16 cellular contexts compared by ENCODE assay signal in the genomic region with DNA sequence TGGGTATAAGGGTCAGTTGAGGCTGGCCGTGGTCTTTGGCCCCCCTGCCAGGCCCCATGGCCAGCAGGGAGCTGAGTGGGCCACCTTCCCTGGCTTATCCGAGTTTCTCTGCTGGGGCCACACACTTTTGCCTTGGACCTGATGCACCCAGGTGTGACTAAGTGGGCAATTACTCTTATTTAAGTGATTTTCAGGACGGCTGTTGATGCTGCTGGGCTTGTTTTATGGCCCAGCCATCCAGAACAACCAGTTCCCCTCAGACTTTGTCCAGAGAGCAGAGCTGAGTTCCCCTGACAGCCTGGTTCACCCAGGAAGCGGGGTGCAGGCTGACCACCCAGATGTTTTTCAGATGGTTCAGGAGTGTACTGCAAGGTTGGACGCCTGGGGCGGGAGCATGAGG.
A peak's percentile ranks its signal among the peaks of the same experiment; 100 is the strongest.
DNase-seq lines count a peak whose midpoint lies in the region; ATAC-seq, FAIRE-seq and TF ChIP-seq lines count a peak whose summit lies in the region.
"Had no signal": no experiment of that assay in that cellular context is flagged by ENCODE, and none has a peak within 500 bp of the region (broad histone marks: within the 10 kb centered on the region; RNA-seq: fewer than 3 reads in every experiment).

No MANE protein-coding gene starts in this region.

- TF ChIP-seq RAD21 in IMR-90 (IDR thresholded peaks at IDR 0.05; ENCODE audit: low read length): no peak

- no peak for ATAC-seq in IMR-90 (ENCODE audit: low read depth)
- ATAC-seq: T-helper 17 cell had no signal

- peaks cover 31% of the 10 kb centered on the region for H3K9me1 ChIP-seq in IMR-90 (ENCODE audit: insufficient read depth, low read length)

- H4K5ac ChIP-seq in IMR-90 (ENCODE audit: low read depth, low read length): no peak overlapping the region

- H3K27ac ChIP-seq in IMR-90 (ENCODE audit: insufficient read depth, low read length): no peak overlapping the region
- no peak overlapping the region for H3K27ac ChIP-seq in mesenchymal stem cell (ENCODE audit: low read length, poor library complexity, severe bottlenecking)

- peaks cover 91% of the 10 kb centered on the region for H4K20me1 ChIP-seq in IMR-90 (ENCODE audit: insufficient read depth, low read length)

- no peak for TF ChIP-seq CTCF in IMR-90 (conservative IDR thresholded peaks at IDR 0.05; ENCODE audit: low read depth, low read length)

- H3K36me3 ChIP-seq in IMR-90 (ENCODE audit: control insufficient read depth, insufficient read depth, low read length) (peaks cover 28% of the 10 kb centered on the region), mesenchymal stem cell (ENCODE audit: control insufficient read depth in 1 of 2, insufficient read depth in 2 of 2, low read depth in 1 of 2, low read length in 2 of 2) (peaks cover 4 to 26% of the 10 kb centered on the region in 2 experiments)
- H3K36me3 ChIP-seq: Peyer's patch had no signal

- WGBS in IMR-90 (ENCODE audit: extremely low coverage in 2 of 2, insufficient read length in 1 of 2), 2 experiments: 100% methylated on average over 2 of the region's 6 CpGs; no CpG with 5 or more reads in 1 of the 2 experiments
- 80% methylated on average over 6 of the region's 6 CpGs for WGBS in mesenchymal stem cell

- H3K79me1 ChIP-seq in IMR-90 (ENCODE audit: low read depth in 1 of 2, low read length in 2 of 2) (peaks cover 38 to 93% of the 10 kb centered on the region in 2 experiments), mesenchymal stem cell (replicated peaks; ENCODE audit: low read length, poor library complexity, severe bottlenecking) (peaks cover 32% of the 10 kb centered on the region)

- H2AK5ac ChIP-seq in IMR-90 (ENCODE audit: low read depth, low read length) (peak overlapping the region; percentile 38; the same call in 1 of the 2 replicates), mesenchymal stem cell (ENCODE audit: low read length, severe bottlenecking) (no peak overlapping the region)

- dilution Hi-C loops in IMR-90 (cut with HindIII; ENCODE audit: low sequenced_read_pairs, unreplicated experiment): no loop called here

- H3K18ac ChIP-seq in IMR-90 (ENCODE audit: low read depth, low read length): no peak overlapping the region
- peak overlapping the region in 1 of 2 experiments; percentile 64 for H3K18ac ChIP-seq in mesenchymal stem cell (ENCODE audit: low read depth in 1 of 2, low read length in 2 of 2)

- H3K4me1 ChIP-seq in IMR-90 (ENCODE audit: control insufficient read depth, insufficient read depth, low read length) (peaks cover 28% of the 10 kb centered on the region), mesenchymal stem cell (ENCODE audit: control insufficient read depth, insufficient read depth, low read depth, low read length) (peaks cover 19% of the 10 kb centered on the region)
- H3K4me1 ChIP-seq: Peyer's patch had no signal

- no peak overlapping the region for H2BK20ac ChIP-seq in IMR-90 (ENCODE audit: low read depth, low read length)

- H3K4me2 ChIP-seq in IMR-90 (ENCODE audit: low read depth, low read length) (no peak overlapping the region), mesenchymal stem cell (ENCODE audit: low read length, poor library complexity, severe bottlenecking) (no peak overlapping the region)

- H3K9me3 ChIP-seq in IMR-90 (ENCODE audit: control insufficient read depth, insufficient read depth, low read length): no peaks in the 10 kb centered on the region
- H3K9me3 ChIP-seq in mesenchymal stem cell (ENCODE audit: control insufficient read depth, low read length): no peaks in the 10 kb centered on the region
- H3K9me3 ChIP-seq: Peyer's patch had no signal

- in situ Hi-C loops in IMR-90 (cut with MboI; ENCODE audit: low sequenced_read_pairs): loop anchor here (25.0 kb wide), 1 partner anchor 467 kb away; a partner anchor contains a TSS
- in situ Hi-C loops in ACHN (cut with HindIII; ENCODE audit: low pct_ligation_motif_present, low pct_unique_long_range_greater_than_20kb, low sequenced_read_pairs): no loop called here

- no peak overlapping the region for H3K56ac ChIP-seq in IMR-90 (ENCODE audit: extremely low read depth, insufficient read depth, low read length)

- H2AK9ac ChIP-seq in IMR-90 (replicated peaks; ENCODE audit: low read depth, low read length, poor library complexity): peak overlapping the region; percentile 39

- no peak overlapping the region for H3K14ac ChIP-seq in IMR-90 (replicated peaks; ENCODE audit: low read depth, low read length)
- H3K14ac ChIP-seq in mesenchymal stem cell (ENCODE audit: low read length in 2 of 2): peak overlapping the region in 1 of 2 experiments; percentile 56

- no peak overlapping the region for H3K4ac ChIP-seq in IMR-90 (ENCODE audit: low read depth, low read length)
- no peak overlapping the region for H3K4ac ChIP-seq in mesenchymal stem cell (ENCODE audit: low read depth in 1 of 2, low read length in 2 of 2)

- intact Hi-C loops in IMR-90 (cut with micrococcal nuclease): no loop called here

- POLR2A ChIA-PET in IMR-90 (lab: Charles Lee; ENCODE audit: unreplicated experiment): no interaction called here

- TF ChIP-seq POLR2A in IMR-90 (IDR thresholded peaks at IDR 0.05; ENCODE audit: low read depth, low read length) (no peak), GM12892 (IDR thresholded peaks at IDR 0.05; ENCODE audit: low read depth, low read length) (no peak)

- H3K23ac ChIP-seq in IMR-90 (ENCODE audit: low read depth, low read length): no peak overlapping the region
- no peak overlapping the region for H3K23ac ChIP-seq in mesenchymal stem cell (ENCODE audit: low read length in 2 of 2)

- no peak overlapping the region for H2BK120ac ChIP-seq in IMR-90 (ENCODE audit: low read depth, low read length)
- H2BK120ac ChIP-seq in mesenchymal stem cell (ENCODE audit: low read depth, low read length): no peak overlapping the region

- H2BK12ac ChIP-seq in mesenchymal stem cell (ENCODE audit: low read length in 2 of 2): no peak overlapping the region

- no peak overlapping the region for H3K9ac ChIP-seq in IMR-90 (ENCODE audit: low read depth, low read length)
- H3K9ac ChIP-seq in mesenchymal stem cell (ENCODE audit: low read length): no peak overlapping the region

- H2AFZ ChIP-seq in IMR-90 (replicated peaks; ENCODE audit: low read length, poor library complexity) (no peak overlapping the region), mesenchymal stem cell (ENCODE audit: low read depth, low read length) (no peak overlapping the region)

- H2BK15ac ChIP-seq in IMR-90 (ENCODE audit: low read depth, low read length) (no peak overlapping the region), mesenchymal stem cell (ENCODE audit: low read depth, poor library complexity, severe bottlenecking) (no peak overlapping the region)

- FAIRE-seq in GM12892 (lab: Jason Lieb, UNC): no peak

- H3K4me3 ChIP-seq in IMR-90 (ENCODE audit: insufficient read depth, low read depth, low read length) (no peak overlapping the region), mesenchymal stem cell (ENCODE audit: insufficient read depth in 1 of 2, low read depth in 1 of 2, low read length in 2 of 2) (no peak overlapping the region)
- H3K4me3 ChIP-seq: Peyer's patch had no signal

- no TSS peak for BruUV-seq in IMR-90 (replicated peaks; lab: Mats Ljungman, UMichigan)

- no peaks in the 10 kb centered on the region for H3K27me3 ChIP-seq in IMR-90 (ENCODE audit: control insufficient read depth, insufficient read depth, low read length)
- H3K27me3 ChIP-seq in mesenchymal stem cell (ENCODE audit: control insufficient read depth in 1 of 2, insufficient read depth in 1 of 2, low read length in 2 of 2): no peaks in the 10 kb centered on the region
- H3K27me3 ChIP-seq: Peyer's patch had no signal

- no peak overlapping the region for H4K8ac ChIP-seq in IMR-90 (ENCODE audit: low read depth in 2 of 2, low read length in 2 of 2)
- H4K8ac ChIP-seq in mesenchymal stem cell (ENCODE audit: low read length): peak overlapping the region; percentile 1

- no peak overlapping the region for H2BK5ac ChIP-seq in IMR-90 (ENCODE audit: low read depth, low read length, poor library complexity, severe bottlenecking)
- H2BK5ac ChIP-seq in mesenchymal stem cell (ENCODE audit: low read depth, low read length, poor library complexity, severe bottlenecking): no peak overlapping the region

- DNase-seq in COLO668 (lab: John Stamatoyannopoulos, UW; ENCODE audit: unreplicated experiment): peak; percentile 7
- DNase-seq in IMR-90: no peak
- DNase-seq in NCI-H510A (lab: John Stamatoyannopoulos, UW): peak; percentile 49
- DNase-seq in mesenchymal stem cell: no peak
- no peak for DNase-seq in GM12892 (ENCODE audit: insufficient read length)
- no peak for DNase-seq in activated naive CD4-positive, alpha-beta T cell (lab: John Stamatoyannopoulos, UW)
- DNase-seq in ACHN: no peak
- DNase-seq: CD8-positive, alpha-beta memory T cell; DMS 273 treated with DMSO at 0.1 percent for 48 hours; Kasumi-1; NCI-H146; NCI-H2171; NCI-H526; Peyer's patch; SHP77; T-helper 17 cell had no signal

- H4K91ac ChIP-seq in IMR-90 (ENCODE audit: insufficient read depth, low read depth, low read length) (no peak overlapping the region), mesenchymal stem cell (ENCODE audit: low read length) (no peak overlapping the region)

- CTCF ChIA-PET in IMR-90 (lab: Yijun Ruan, JAX): no interaction called here

TF ChIP-seq in IMR-90, 13 proteins besides CTCF, POLR2A, EP300 and RAD21:
- TF ChIP-seq BHLHE40 (IDR thresholded peaks at IDR 0.05; ENCODE audit: low read depth, low read length): no peak
- no peak for TF ChIP-seq MAFK (IDR thresholded peaks at IDR 0.05; ENCODE audit: low read depth, low read length)
- TF ChIP-seq, protein P1, sequence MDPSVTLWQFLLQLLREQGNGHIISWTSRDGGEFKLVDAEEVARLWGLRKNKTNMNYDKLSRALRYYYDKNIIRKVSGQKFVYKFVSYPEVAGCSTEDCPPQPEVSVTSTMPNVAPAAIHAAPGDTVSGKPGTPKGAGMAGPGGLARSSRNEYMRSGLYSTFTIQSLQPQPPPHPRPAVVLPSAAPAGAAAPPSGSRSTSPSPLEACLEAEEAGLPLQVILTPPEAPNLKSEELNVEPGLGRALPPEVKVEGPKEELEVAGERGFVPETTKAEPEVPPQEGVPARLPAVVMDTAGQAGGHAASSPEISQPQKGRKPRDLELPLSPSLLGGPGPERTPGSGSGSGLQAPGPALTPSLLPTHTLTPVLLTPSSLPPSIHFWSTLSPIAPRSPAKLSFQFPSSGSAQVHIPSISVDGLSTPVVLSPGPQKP (IDR thresholded peaks at IDR 0.05; ENCODE audit: borderline replicate concordance, low read depth, low read length): no peak
- no peak for TF ChIP-seq SMC3 (IDR thresholded peaks at IDR 0.05; ENCODE audit: low read depth, low read length)

Comparison
In these comparisons a context has a peak if more than half of its experiments do, and no peak if none do; other contexts are left out.
1. DNase-seq: peak in COLO668 (single experiment) and NCI-H510A (single experiment); none in IMR-90 (single experiment), mesenchymal stem cell (single experiment), GM12892 (single experiment), activated naive CD4-positive, alpha-beta T cell (0 of 4) and ACHN (single experiment).